ENCODE assay signal across 18 cellular contexts in the genomic region with DNA sequence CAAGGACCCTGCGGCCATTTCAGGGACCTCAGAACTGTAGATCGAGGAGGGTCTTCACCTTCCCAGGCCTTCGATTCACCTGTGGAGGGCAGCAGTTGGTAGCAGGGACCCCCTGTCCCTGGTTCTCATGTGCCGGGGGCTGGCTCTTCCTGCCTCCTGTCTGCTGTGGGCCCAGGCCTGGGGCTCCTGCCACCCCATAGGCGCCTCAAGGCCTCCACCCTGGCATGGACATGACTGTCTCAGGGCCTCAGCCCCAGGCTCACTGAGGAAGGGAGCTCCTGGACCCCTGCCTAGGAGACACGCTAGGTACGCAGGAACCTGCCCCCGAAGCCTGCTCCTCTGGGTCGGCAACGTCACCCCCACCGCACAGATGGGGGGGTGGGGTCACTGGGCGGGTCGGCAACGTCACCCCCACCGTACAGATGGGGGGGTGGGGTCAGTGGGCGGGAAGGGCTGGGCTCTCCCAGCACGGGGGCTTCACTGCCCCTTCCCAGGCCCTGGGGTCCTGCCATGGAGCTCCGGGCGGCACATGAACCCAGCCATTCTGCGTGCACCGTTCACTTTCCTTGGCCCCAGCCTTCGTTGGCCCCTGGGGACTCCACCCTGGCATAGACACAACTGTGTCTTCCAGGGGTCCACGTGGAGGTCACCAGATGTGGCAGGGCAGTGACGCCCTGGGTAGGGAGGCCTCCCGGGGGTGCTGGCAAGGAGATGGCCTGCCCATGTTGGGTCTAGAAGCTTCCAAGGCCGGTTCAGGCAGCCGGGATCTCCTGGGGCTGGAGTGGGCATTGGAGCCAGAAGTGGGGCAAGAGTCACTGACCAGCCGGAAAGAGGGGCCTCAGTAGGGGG. TPM values are rescaled to one million over a fixed set of nuclear protein-coding genes. Genes with fewer than 3 reads are reported as not detected.
"Had no signal": no experiment of that assay in that cellular context is flagged by ENCODE, and none has a peak within 500 bp of the region (broad histone marks: within the 10 kb centered on the region; RNA-seq: fewer than 3 reads in every experiment).

No MANE protein-coding gene starts in this region.

- H3K9me3 ChIP-seq: suprapubic skin had no signal

- H3K4me2 ChIP-seq: hepatocyte had no signal

- H3K4me3 ChIP-seq: cardiac muscle cell, hepatocyte, suprapubic skin had no signal

- DNase-seq: activated CD4-positive, alpha-beta T cell treated with anti-CD3 and anti-CD28 coated beads, Interleukin-2, amount 50 U/mL, for 4 hours; activated naive CD8-positive, alpha-beta T cell treated with anti-CD3 and anti-CD28 coated beads for 36 hours; amniotic stem cell; dermis blood vessel endothelial cell; effector memory CD4-positive, alpha-beta T cell; stimulated activated CD4-positive, alpha-beta T cell treated with anti-CD3 and anti-CD28 coated beads, Interleukin-2, amount 100 ng/mL, for 24 hours; stimulated activated naive CD8-positive, alpha-beta T cell treated with anti-CD3 and anti-CD28 coated beads, Interleukin-15, amount 100 ng/mL, for 72 hours had no signal

- H2AFZ ChIP-seq: hepatocyte had no signal

- ATAC-seq: stimulated activated naive CD8-positive, alpha-beta T cell treated with anti-CD3 and anti-CD28 coated beads, Interleukin-15, amount 100 ng/mL, for 72 hours had no signal

- H3K27ac ChIP-seq: cardiac muscle cell, hepatocyte, suprapubic skin had no signal

- H3K79me2 ChIP-seq: hepatocyte had no signal

- H3K36me3 ChIP-seq: cardiac muscle cell had no signal

- FAIRE-seq: endothelial cell of umbilical vein, islet of Langerhans had no signal

- H3K27me3 ChIP-seq: cardiac muscle cell, hepatocyte, suprapubic skin had no signal

RNA-seq across cellular contexts. Expression of gene HGFAC, which starts 3.5 kb away (rescaled TPM):
- total RNA-seq: activated naive CD8-positive, alpha-beta T cell treated with anti-CD3 and anti-CD28 coated beads for 36 hours; mononuclear cell; osteoblast; suprapubic skin; T-helper 2 cell treated with Interferon-gamma antibody and Interleukin-4, amounts not matched to agents 100 ng/mL and 5 ng/mL, for 36 hours had no signal

RNA-seq across cellular contexts. Expression of gene DOK7, which starts 24.9 kb away (rescaled TPM):
- total RNA-seq: activated naive CD8-positive, alpha-beta T cell treated with anti-CD3 and anti-CD28 coated beads for 36 hours; endothelial cell of umbilical vein; glomerular endothelial cell; lung microvascular endothelial cell; osteoblast; progenitor cell of endocrine pancreas; T-helper 2 cell treated with Interferon-gamma antibody and Interleukin-4, amounts not matched to agents 100 ng/mL and 5 ng/mL, for 36 hours had no signal
- polyA plus RNA-seq: endothelial cell of umbilical vein had no signal
